ENCODE assay signal across 1 cellular context in genomic region chr18:8704361-8705279, GRCh38.
TF ChIP-seq lines count a peak whose summit lies in the region.

No MANE protein-coding gene starts in this region.

TF ChIP-seq in K562, 482 proteins besides CTCF, POLR2A, EP300 and RAD21 (continued from another document and continues in another):
- TF ChIP-seq ARID4B (CRISPR knock-in tag; IDR thresholded peaks at IDR 0.05) (peak; percentile 43; the same call in 1 of the 2 replicates), KAT7 (CRISPR knock-in tag; IDR thresholded peaks at IDR 0.05; ENCODE audit: borderline replicate concordance) (0 out of 2 replicates have a peak, but pooled peaks have one; percentile 60), HEY1 (CRISPR knock-in tag; IDR thresholded peaks at IDR 0.05; ENCODE audit: borderline replicate concordance) (no peak), CTBP1 (IDR thresholded peaks at IDR 0.05; ENCODE audit: borderline replicate concordance) (peak; percentile 87; the same call in 1 of the 2 replicates), BDP1 (IDR thresholded peaks at IDR 0.05; ENCODE audit: insufficient read depth, insufficient read length) (no peak), ARID1B (IDR thresholded peaks at IDR 0.05) (no peak), TCF3 (CRISPR knock-in tag; IDR thresholded peaks at IDR 0.05) (0 out of 2 replicates have a peak, but pooled peaks have one; percentile 15), ZNF740 (CRISPR knock-in tag; IDR thresholded peaks at IDR 0.05) (peak; percentile 78), ZNF740 (tag; IDR thresholded peaks at IDR 0.05) (peak in 1 of 2 experiments; percentile 45; a peak in 1 of 4 replicates), ATF7 (IDR thresholded peaks at IDR 0.05) (peak; percentile 43; the same call in 1 of the 2 replicates), ZBTB9 (CRISPR knock-in tag; IDR thresholded peaks at IDR 0.05) (0 out of 2 replicates have a peak, but pooled peaks have one; percentile 66), THRB (CRISPR knock-in tag; conservative IDR thresholded peaks at IDR 0.05) (no peak), L3MBTL2 (IDR thresholded peaks at IDR 0.05) (peak; percentile 89), TFAP4 (CRISPR knock-in tag; IDR thresholded peaks at IDR 0.05; ENCODE audit: borderline replicate concordance) (peak; percentile 62), ATF6 (CRISPR knock-in tag; IDR thresholded peaks at IDR 0.05) (peak; percentile 72; the same call in 1 of the 2 replicates), CXXC5 (CRISPR knock-in tag; IDR thresholded peaks at IDR 0.05) (peak; percentile 52; the same call in 1 of the 2 replicates), FOSL1 (tag; conservative IDR thresholded peaks at IDR 0.05) (no peak), NRF1 (conservative IDR thresholded peaks at IDR 0.05 in 1 of 2, IDR thresholded peaks at IDR 0.05 in 1 of 2) (peak; percentile 84 to 86), RNF2 (IDR thresholded peaks at IDR 0.05) (no peak), ZFP91 (CRISPR knock-in tag; IDR thresholded peaks at IDR 0.05) (0 out of 2 replicates have a peak, but pooled peaks have one; percentile 59), ZFPM2 (CRISPR knock-in tag; IDR thresholded peaks at IDR 0.05) (no peak), KDM5B (IDR thresholded peaks at IDR 0.05; ENCODE audit: insufficient replicate concordance, low read depth, low read length) (peak; percentile 77), TRIM24 (IDR thresholded peaks at IDR 0.05) (0 out of 4 replicates have a peak, but pooled peaks of 1 of the 2 experiments have one; percentile 15), HDAC3 (IDR thresholded peaks at IDR 0.05; ENCODE audit: borderline replicate concordance, partially characterized antibody) (no peak), PCBP1 (IDR thresholded peaks at IDR 0.05; ENCODE audit: low read depth, low read length, poor library complexity, severe bottlenecking) (peak; percentile 69), ETV6 (IDR thresholded peaks at IDR 0.05; ENCODE audit: borderline replicate concordance in 1 of 2, low read depth in 2 of 2, low read length in 1 of 2) (no peak), ETV6 (CRISPR knock-in tag; IDR thresholded peaks at IDR 0.05; ENCODE audit: borderline replicate concordance) (no peak), ETV1 (tag; conservative IDR thresholded peaks at IDR 0.05; ENCODE audit: low read depth) (0 out of 2 replicates have a peak, but pooled peaks have one; percentile 18), MTF1 (CRISPR knock-in tag; IDR thresholded peaks at IDR 0.05; ENCODE audit: borderline replicate concordance) (no peak), GABPB2 (CRISPR knock-in tag; conservative IDR thresholded peaks at IDR 0.05) (no peak), PREB (CRISPR knock-in tag; IDR thresholded peaks at IDR 0.05) (0 out of 2 replicates have a peak, but pooled peaks have one; percentile 33), ZNF263 (CRISPR knock-in tag; IDR thresholded peaks at IDR 0.05; ENCODE audit: borderline replicate concordance) (peak; percentile 37; the same call in 1 of the 2 replicates), ZNF280B (CRISPR knock-in tag; IDR thresholded peaks at IDR 0.05) (no peak), HDAC1 (IDR thresholded peaks at IDR 0.05) (peak in 1 of 2 experiments; percentile 60; a peak in 1 of 4 replicates)
